In genomic region chr12:46470039-46470627, GRCh38 we compare ENCODE assay signal across 8 cellular contexts.
DNase-seq lines count a peak whose midpoint lies in the region; ATAC-seq and TF ChIP-seq lines count a peak whose summit lies in the region.

No MANE protein-coding gene starts in this region.

- no peak for TF ChIP-seq POLR2A in prostate gland (IDR thresholded peaks at IDR 0.05)
- no peak for TF ChIP-seq POLR2A in tibial nerve (IDR thresholded peaks at IDR 0.05)

- no peaks in the 10 kb centered on the region for H3K27me3 Mint-ChIP-seq in effector memory CD8-positive, alpha-beta T cell

- H2AFZ ChIP-seq in KMS-11 (ENCODE audit: low read depth): no peak overlapping the region

- 84% methylated on average over 6 of the region's 6 CpGs for WGBS in prostate gland
- 71 to 86% methylated on average over 6 of the region's 6 CpGs for WGBS in tibial nerve, 2 donors

- H3K27me3 ChIP-seq in KMS-11 (ENCODE audit: insufficient read depth, low read depth) (no peaks in the 10 kb centered on the region), prostate gland (replicated peaks; ENCODE audit: insufficient read depth) (no peaks in the 10 kb centered on the region), tibial nerve (no peaks in the 10 kb centered on the region)

- no peak overlapping the region for H3K9ac ChIP-seq in KMS-11

- no peak for TF ChIP-seq EP300 in tibial nerve (IDR thresholded peaks at IDR 0.05)

- H3K27ac ChIP-seq in KMS-11 (no peak overlapping the region), prostate gland (no peak overlapping the region), tibial nerve (no peak overlapping the region)

- H3K9me3 ChIP-seq in prostate gland (no peaks in the 10 kb centered on the region), tibial nerve (no peaks in the 10 kb centered on the region)

- H3K4me3 ChIP-seq in KMS-11 (IDR thresholded peaks at IDR 0.05; ENCODE audit: insufficient read depth, low read depth, low read length): no peak overlapping the region
- no peak overlapping the region for H3K4me3 ChIP-seq in prostate gland
- H3K4me3 ChIP-seq in tibial nerve: no peak overlapping the region

- H3K27ac Mint-ChIP-seq in effector memory CD8-positive, alpha-beta T cell: peak overlapping the region; percentile 81 to 82

- intact Hi-C loops in prostate gland (cut with DNase I): loop anchor here (5.0 kb wide), 2 partner anchors 87 to 88 kb away; no protein-coding TSS in a partner anchor

- no peaks in the 10 kb centered on the region for H4K20me1 ChIP-seq in KMS-11 (ENCODE audit: insufficient read depth)

- DNase-seq in GDM1 (lab: John Stamatoyannopoulos, UW): peak; percentile 33
- DNase-seq in effector memory CD8-positive, alpha-beta T cell: peak in 2 of 3 experiments; percentile 3 to 8
- DNase-seq in prostate gland (ENCODE audit: low spot score): no peak
- no peak for DNase-seq in amniotic stem cell (lab: John Stamatoyannopoulos, UW)
- DNase-seq in tibial nerve (ENCODE audit: low spot score in 2 of 2): no peak
- DNase-seq in globus pallidus (ENCODE audit: low spot score): no peak

- H3K79me2 ChIP-seq in KMS-11 (ENCODE audit: insufficient read depth, low read depth): no peaks in the 10 kb centered on the region

- no peaks in the 10 kb centered on the region for H3K9me3 Mint-ChIP-seq in effector memory CD8-positive, alpha-beta T cell

- peaks cover 10% of the 10 kb centered on the region in 2 donors for H3K4me1 Mint-ChIP-seq in effector memory CD8-positive, alpha-beta T cell (ENCODE audit: low read depth in 2 of 2)

- ATAC-seq in GM19463 (IDR thresholded peaks at IDR 0.05; ENCODE audit: unreplicated experiment): peak; percentile 58
- peak; percentile 96 for ATAC-seq in effector memory CD8-positive, alpha-beta T cell (replicated peaks)

- peaks cover 4% of the 10 kb centered on the region for H3K36me3 Mint-ChIP-seq in effector memory CD8-positive, alpha-beta T cell (ENCODE audit: insufficient read depth)

- peaks cover 6% of the 10 kb centered on the region for H3K4me1 ChIP-seq in KMS-11 (ENCODE audit: low read depth, poor library complexity, severe bottlenecking)
- H3K4me1 ChIP-seq in prostate gland (replicated peaks): no peaks in the 10 kb centered on the region
- peaks cover 0 to 29% (median 12%) of the 10 kb centered on the region in 4 donors for H3K4me1 ChIP-seq in tibial nerve

- peak overlapping the region; percentile 6; the same call in 1 of the 2 replicates for H3K4me2 ChIP-seq in KMS-11

- H3K36me3 ChIP-seq in KMS-11 (ENCODE audit: insufficient read depth) (no peaks in the 10 kb centered on the region), prostate gland (no peaks in the 10 kb centered on the region), tibial nerve (no peaks in the 10 kb centered on the region)

- peak overlapping the region; percentile 31 to 58 for H3K4me3 Mint-ChIP-seq in effector memory CD8-positive, alpha-beta T cell

- TF ChIP-seq CTCF in KMS-11 (conservative IDR thresholded peaks at IDR 0.05; ENCODE audit: low read depth, low read length) (no peak), prostate gland (IDR thresholded peaks at IDR 0.05) (no peak), tibial nerve (IDR thresholded peaks at IDR 0.05) (no peak)

Comparison
In these comparisons a context has a peak if more than half of its experiments do, and no peak if none do; other contexts are left out.
1. DNase-seq: peak in GDM1 (single experiment) and effector memory CD8-positive, alpha-beta T cell (2 of 3); none in prostate gland (single experiment), amniotic stem cell (single experiment), tibial nerve (0 of 2) and globus pallidus (single experiment).